Comparison of ENCODE assay signal across 8 cellular contexts in the genomic region with DNA sequence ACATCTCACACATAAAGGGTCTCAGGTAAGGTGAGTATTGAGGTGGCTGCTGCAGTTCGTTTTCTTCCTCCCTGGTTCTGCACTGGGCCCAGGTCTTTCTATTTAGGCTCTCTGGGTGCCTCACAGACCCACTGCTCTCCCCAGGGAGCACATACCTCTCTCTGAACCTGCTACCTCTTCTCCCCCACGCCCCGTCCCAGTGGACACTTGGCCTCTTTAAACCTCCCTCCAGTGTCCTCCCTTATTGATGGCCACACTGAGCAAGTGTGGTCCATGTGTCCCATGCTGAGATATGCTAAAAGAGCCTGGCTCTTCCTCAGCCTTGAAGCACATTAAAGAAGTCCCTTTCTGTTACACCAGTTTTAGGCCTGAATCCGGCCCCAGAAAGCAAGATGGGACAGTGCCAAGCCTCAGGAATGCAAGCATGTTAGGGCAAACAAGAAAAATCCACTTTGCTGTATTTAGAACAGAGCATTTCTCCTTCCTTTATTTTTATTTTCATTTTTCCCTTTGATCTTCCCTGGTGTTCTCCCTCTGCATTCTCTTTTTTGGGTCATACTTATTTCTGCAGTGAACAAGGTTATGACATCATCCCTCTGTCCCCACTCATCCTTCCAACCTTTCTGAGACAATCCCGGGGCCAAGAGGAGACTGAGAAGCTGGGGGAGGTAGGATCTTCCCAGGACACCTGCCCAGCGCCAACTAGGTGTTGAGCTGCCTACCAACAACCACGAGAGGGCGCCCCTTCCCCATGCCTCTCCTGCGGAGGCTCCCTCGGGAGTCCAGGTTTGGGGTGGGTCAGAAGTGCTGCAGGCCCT. TPM values are rescaled to one million over a fixed set of nuclear protein-coding genes. Genes with fewer than 3 reads are reported as not detected.
DNase-seq lines count a peak whose midpoint lies in the region; ATAC-seq and TF ChIP-seq lines count a peak whose summit lies in the region.

No MANE protein-coding gene starts in this region.

- no peaks in the 10 kb centered on the region for H3K27me3 ChIP-seq in aorta (ENCODE audit: control insufficient read depth in 1 of 2, insufficient read depth in 2 of 2, low read length in 1 of 2)

- H3K9me3 ChIP-seq in aorta (ENCODE audit: control insufficient read depth, low read length) = no peaks in the 10 kb centered on the region

- TF ChIP-seq CTCF in LNCAP (IDR thresholded peaks at IDR 0.05) (peak; percentile 95), glutamatergic neuron (IDR thresholded peaks at IDR 0.05; ENCODE audit: partially characterized antibody, unreplicated experiment) (peak; percentile 94)

- no peaks in the 10 kb centered on the region for H3K36me3 Mint-ChIP-seq in activated naive CD4-positive, alpha-beta T cell treated with anti-CD3 and anti-CD28 coated beads, Interleukin-2, amount 50 U/mL, for 24 hours
- H3K36me3 Mint-ChIP-seq in glutamatergic neuron (ENCODE audit: unreplicated experiment) = no peaks in the 10 kb centered on the region

- H3K27ac ChIP-seq in aorta (ENCODE audit: low read depth in 1 of 2, low read length in 2 of 2) = no peak overlapping the region

- H3K4me3 ChIP-seq in aorta (ENCODE audit: low read length in 2 of 2) = no peak overlapping the region

- peak; percentile 26 for ATAC-seq in GM19467 (IDR thresholded peaks at IDR 0.05; ENCODE audit: unreplicated experiment)
- peak; percentile 97 for ATAC-seq in SK-N-SH treated with all-trans-retinoic acid at 6 μM for 48 hours
- ATAC-seq in aorta (ENCODE audit: low FRiP score) = peak; percentile 87

- peak overlapping the region; percentile 87 for H3K4me3 Mint-ChIP-seq in activated naive CD4-positive, alpha-beta T cell treated with anti-CD3 and anti-CD28 coated beads, Interleukin-2, amount 50 U/mL, for 24 hours
- no peak overlapping the region for H3K4me3 Mint-ChIP-seq in glutamatergic neuron (ENCODE audit: unreplicated experiment)

- H3K27me3 Mint-ChIP-seq in activated naive CD4-positive, alpha-beta T cell treated with anti-CD3 and anti-CD28 coated beads, Interleukin-2, amount 50 U/mL, for 24 hours = no peaks in the 10 kb centered on the region
- peaks cover 3% of the 10 kb centered on the region for H3K27me3 Mint-ChIP-seq in glutamatergic neuron (ENCODE audit: unreplicated experiment)

- 26% methylated on average over 10 of the region's 10 CpGs for WGBS in aorta, 2 donors

- no peaks in the 10 kb centered on the region for H3K36me3 ChIP-seq in aorta (ENCODE audit: control insufficient read depth in 1 of 2, insufficient read depth in 2 of 2, low read length in 1 of 2)

- DNase-seq in C1 segment of cervical spinal cord (lab: John Stamatoyannopoulos, UW) (peak in 11 of 14 donors; percentile 12 to 76 (median 61)), glutamatergic neuron (peak; percentile 92), posterior vena cava (ENCODE audit: low spot score) (peak; percentile 93), aorta (peak; percentile 73 to 92)

- H3K9me3 Mint-ChIP-seq in activated naive CD4-positive, alpha-beta T cell treated with anti-CD3 and anti-CD28 coated beads, Interleukin-2, amount 50 U/mL, for 24 hours = peaks cover 8% of the 10 kb centered on the region
- no peaks in the 10 kb centered on the region for H3K9me3 Mint-ChIP-seq in glutamatergic neuron (ENCODE audit: unreplicated experiment)

- intact Hi-C loops in posterior vena cava (cut with DNase I) (loop anchor here in 1 of 2 donors (10.0 kb wide), 1 partner anchor 172 kb away; no protein-coding TSS in a partner anchor), aorta (cut with DNase I) (loop anchor here (2.0 to 10.0 kb wide), 3 partner anchors 178 to 545 kb away; no protein-coding TSS in a partner anchor)

- no peaks in the 10 kb centered on the region for H3K4me1 ChIP-seq in aorta (ENCODE audit: control insufficient read depth in 1 of 2, insufficient read depth in 2 of 2, low read length in 2 of 2)

- peak overlapping the region; percentile 100 for H3K27ac Mint-ChIP-seq in activated naive CD4-positive, alpha-beta T cell treated with anti-CD3 and anti-CD28 coated beads, Interleukin-2, amount 50 U/mL, for 24 hours
- no peak overlapping the region for H3K27ac Mint-ChIP-seq in glutamatergic neuron (ENCODE audit: unreplicated experiment)

- peaks cover 96% of the 10 kb centered on the region for H3K4me1 Mint-ChIP-seq in activated naive CD4-positive, alpha-beta T cell treated with anti-CD3 and anti-CD28 coated beads, Interleukin-2, amount 50 U/mL, for 24 hours
- H3K4me1 Mint-ChIP-seq in glutamatergic neuron (ENCODE audit: low read depth, unreplicated experiment) = peaks cover 2% of the 10 kb centered on the region

TF ChIP-seq in SK-N-SH treated with all-trans-retinoic acid at 6 μM for 48 hours, 23 proteins besides CTCF, POLR2A, EP300 and RAD21 (continues in another document):
- TF ChIP-seq, protein P1, sequence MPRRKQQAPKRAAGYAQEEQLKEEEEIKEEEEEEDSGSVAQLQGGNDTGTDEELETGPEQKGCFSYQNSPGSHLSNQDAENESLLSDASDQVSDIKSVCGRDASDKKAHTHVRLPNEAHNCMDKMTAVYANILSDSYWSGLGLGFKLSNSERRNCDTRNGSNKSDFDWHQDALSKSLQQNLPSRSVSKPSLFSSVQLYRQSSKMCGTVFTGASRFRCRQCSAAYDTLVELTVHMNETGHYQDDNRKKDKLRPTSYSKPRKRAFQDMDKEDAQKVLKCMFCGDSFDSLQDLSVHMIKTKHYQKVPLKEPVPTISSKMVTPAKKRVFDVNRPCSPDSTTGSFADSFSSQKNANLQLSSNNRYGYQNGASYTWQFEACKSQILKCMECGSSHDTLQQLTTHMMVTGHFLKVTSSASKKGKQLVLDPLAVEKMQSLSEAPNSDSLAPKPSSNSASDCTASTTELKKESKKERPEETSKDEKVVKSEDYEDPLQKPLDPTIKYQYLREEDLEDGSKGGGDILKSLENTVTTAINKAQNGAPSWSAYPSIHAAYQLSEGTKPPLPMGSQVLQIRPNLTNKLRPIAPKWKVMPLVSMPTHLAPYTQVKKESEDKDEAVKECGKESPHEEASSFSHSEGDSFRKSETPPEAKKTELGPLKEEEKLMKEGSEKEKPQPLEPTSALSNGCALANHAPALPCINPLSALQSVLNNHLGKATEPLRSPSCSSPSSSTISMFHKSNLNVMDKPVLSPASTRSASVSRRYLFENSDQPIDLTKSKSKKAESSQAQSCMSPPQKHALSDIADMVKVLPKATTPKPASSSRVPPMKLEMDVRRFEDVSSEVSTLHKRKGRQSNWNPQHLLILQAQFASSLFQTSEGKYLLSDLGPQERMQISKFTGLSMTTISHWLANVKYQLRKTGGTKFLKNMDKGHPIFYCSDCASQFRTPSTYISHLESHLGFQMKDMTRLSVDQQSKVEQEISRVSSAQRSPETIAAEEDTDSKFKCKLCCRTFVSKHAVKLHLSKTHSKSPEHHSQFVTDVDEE (CRISPR knock-in tag; IDR thresholded peaks at IDR 0.05) = no peak
- TF ChIP-seq TCF4 (CRISPR knock-in tag; IDR thresholded peaks at IDR 0.05; ENCODE audit: borderline replicate concordance) (no peak), ZFP30 (CRISPR knock-in tag; IDR thresholded peaks at IDR 0.05) (no peak), ZC3H10 (CRISPR knock-in tag; IDR thresholded peaks at IDR 0.05) (no peak), OSR1 (CRISPR knock-in tag; IDR thresholded peaks at IDR 0.05) (no peak), ZNF565 (CRISPR knock-in tag; conservative IDR thresholded peaks at IDR 0.05; ENCODE audit: low read depth) (no peak), GLIS3 (CRISPR knock-in tag; IDR thresholded peaks at IDR 0.05) (no peak), ZNF70 (CRISPR knock-in tag; IDR thresholded peaks at IDR 0.05) (no peak), CSDC2 (CRISPR knock-in tag; IDR thresholded peaks at IDR 0.05) (no peak), PPARA (CRISPR knock-in tag; IDR thresholded peaks at IDR 0.05; ENCODE audit: borderline replicate concordance) (no peak), BACH2 (CRISPR knock-in tag; IDR thresholded peaks at IDR 0.05; ENCODE audit: borderline replicate concordance) (no peak), SNAI2 (CRISPR knock-in tag; IDR thresholded peaks at IDR 0.05) (no peak), ISL1 (CRISPR knock-in tag; IDR thresholded peaks at IDR 0.05) (no peak), ZFP3 (CRISPR knock-in tag; IDR thresholded peaks at IDR 0.05) (no peak)
- TF ChIP-seq, protein P2, sequence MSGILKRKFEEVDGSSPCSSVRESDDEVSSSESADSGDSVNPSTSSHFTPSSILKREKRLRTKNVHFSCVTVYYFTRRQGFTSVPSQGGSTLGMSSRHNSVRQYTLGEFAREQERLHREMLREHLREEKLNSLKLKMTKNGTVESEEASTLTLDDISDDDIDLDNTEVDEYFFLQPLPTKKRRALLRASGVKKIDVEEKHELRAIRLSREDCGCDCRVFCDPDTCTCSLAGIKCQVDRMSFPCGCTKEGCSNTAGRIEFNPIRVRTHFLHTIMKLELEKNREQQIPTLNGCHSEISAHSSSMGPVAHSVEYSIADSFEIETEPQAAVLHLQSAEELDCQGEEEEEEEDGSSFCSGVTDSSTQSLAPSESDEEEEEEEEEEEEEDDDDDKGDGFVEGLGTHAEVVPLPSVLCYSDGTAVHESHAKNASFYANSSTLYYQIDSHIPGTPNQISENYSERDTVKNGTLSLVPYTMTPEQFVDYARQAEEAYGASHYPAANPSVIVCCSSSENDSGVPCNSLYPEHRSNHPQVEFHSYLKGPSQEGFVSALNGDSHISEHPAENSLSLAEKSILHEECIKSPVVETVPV (CRISPR knock-in tag; IDR thresholded peaks at IDR 0.05) = no peak
- TF ChIP-seq, protein P3, sequence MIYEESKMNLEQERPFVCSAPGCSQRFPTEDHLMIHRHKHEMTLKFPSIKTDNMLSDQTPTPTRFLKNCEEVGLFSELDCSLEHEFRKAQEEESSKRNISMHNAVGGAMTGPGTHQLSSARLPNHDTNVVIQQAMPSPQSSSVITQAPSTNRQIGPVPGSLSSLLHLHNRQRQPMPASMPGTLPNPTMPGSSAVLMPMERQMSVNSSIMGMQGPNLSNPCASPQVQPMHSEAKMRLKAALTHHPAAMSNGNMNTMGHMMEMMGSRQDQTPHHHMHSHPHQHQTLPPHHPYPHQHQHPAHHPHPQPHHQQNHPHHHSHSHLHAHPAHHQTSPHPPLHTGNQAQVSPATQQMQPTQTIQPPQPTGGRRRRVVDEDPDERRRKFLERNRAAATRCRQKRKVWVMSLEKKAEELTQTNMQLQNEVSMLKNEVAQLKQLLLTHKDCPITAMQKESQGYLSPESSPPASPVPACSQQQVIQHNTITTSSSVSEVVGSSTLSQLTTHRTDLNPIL (CRISPR knock-in tag; IDR thresholded peaks at IDR 0.05; ENCODE audit: low read depth) = no peak

RNA-seq across cellular contexts. Expression of a gene that starts 5.0 kb away (rescaled TPM):
- total RNA-seq in glutamatergic neuron (ENCODE audit: unreplicated experiment) = not detected
- total RNA-seq in posterior vena cava = 10 to 100 TPM in 1 of 2 donors, 1 to 10 TPM in 1; 7.9 to 23.4 TPM
- total RNA-seq in aorta = 10 to 100 TPM in 1 of 2 donors, 1 to 10 TPM in 1; 7.8 to 12.5 TPM
- polyA plus RNA-seq in aorta = under 1 TPM in 1 of 2 donors, not detected in 1; 0.33 TPM

RNA-seq across cellular contexts. Expression of a gene that starts 22.1 kb away (rescaled TPM):
- total RNA-seq in glutamatergic neuron (ENCODE audit: unreplicated experiment) = not detected
- total RNA-seq in posterior vena cava = 10 to 100 TPM; 10.5 to 15.7 TPM
- 10 to 100 TPM; 12.3 to 17.7 TPM for total RNA-seq in aorta
- polyA plus RNA-seq in aorta = 10 to 100 TPM in 1 of 2 donors, under 1 TPM in 1; 0.77 to 20.3 TPM

Comparison
In these comparisons a context has a peak if more than half of its experiments do, and no peak if none do; other contexts are left out.
1. ATAC-seq: peak in every context shown above with its lines; median percentile 97 in SK-N-SH treated with all-trans-retinoic acid at 6 μM for 48 hours; 87 in aorta; 26 in GM19467.
2. RNA of a gene that starts 22.1 kb away (total RNA-seq): 12.3 to 17.7 TPM in aorta and 10.5 to 15.7 TPM in posterior vena cava; not detected in glutamatergic neuron (single experiment); every median in the first group is over 10 times any median in the second.
3. Peak in every context shown above with its lines, with median percentiles within 50 percentile points of each other: DNase-seq.